Comparison of ENCODE assay signal across 8 cellular contexts in the genomic region with DNA sequence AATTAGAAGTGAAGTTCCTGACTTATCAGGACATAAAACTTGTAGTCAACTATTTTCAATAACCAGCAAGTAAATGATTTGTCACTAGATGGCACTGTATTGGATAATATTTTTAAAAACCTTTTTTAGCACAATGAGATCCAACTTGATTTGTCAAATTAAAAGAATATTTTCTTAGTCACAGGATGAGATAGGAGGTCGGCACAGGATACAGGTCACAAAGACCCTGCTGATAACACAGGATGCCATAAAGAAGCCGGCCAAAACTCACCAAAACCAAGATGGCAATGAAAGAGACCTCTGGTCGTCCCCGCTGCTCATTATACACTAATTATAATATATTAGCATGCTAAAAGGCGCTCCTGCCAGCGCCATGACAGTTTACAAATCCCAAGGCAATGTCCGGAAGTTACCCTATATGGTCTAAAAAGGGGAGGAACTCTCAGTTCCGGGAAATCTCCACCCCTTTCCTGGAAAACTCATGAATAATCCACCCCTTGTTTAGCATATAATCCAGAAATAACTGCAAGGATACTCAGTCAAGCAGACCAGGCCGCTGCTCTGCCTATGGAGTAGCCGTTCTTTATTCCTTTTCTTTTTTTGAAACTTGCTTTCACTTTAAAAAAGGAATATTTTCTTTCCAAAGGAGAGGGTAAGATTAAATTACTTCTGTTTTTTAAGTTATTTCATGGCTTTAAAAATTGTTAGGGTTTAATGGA.
DNase-seq lines count a peak whose midpoint lies in the region; ATAC-seq, FAIRE-seq and TF ChIP-seq lines count a peak whose summit lies in the region.

No MANE protein-coding gene starts in this region.

- CTCF ChIA-PET in PC-3 (lab: Charles Lee), result interaction anchor here (0.6 kb wide), 1 partner anchor 120 kb away, joined by 3 read pairs; no protein-coding TSS in a partner anchor

- H3K4me3 ChIP-seq in PC-3 (ENCODE audit: low read length) (peak overlapping the region; percentile 56), muscle layer of colon (ENCODE audit: low read depth in 1 of 2, low read length in 2 of 2) (no peak overlapping the region)

- peak; percentile 55 for TF ChIP-seq CTCF in PC-3 (conservative IDR thresholded peaks at IDR 0.05; ENCODE audit: low read depth, low read length)

- H3K4me1 Mint-ChIP-seq in activated T-cell treated with anti-CD3 and anti-CD28 coated beads, Interleukin-2, amount 50 U/mL, for 72 hours (ENCODE audit: low read depth), result peaks cover 59% of the 10 kb centered on the region
- peaks cover 86% of the 10 kb centered on the region for H3K4me1 Mint-ChIP-seq in activated T-cell treated with anti-CD3 and anti-CD28 coated beads, Interleukin-2, amount 50 U/mL, for 4 hours (ENCODE audit: low read depth)

- H3K4me2 ChIP-seq in PC-3 (ENCODE audit: low read length), result peak overlapping the region; percentile 78

- H3K79me2 ChIP-seq in PC-3 (ENCODE audit: low read length), result peaks cover 26% of the 10 kb centered on the region; the same call in 1 of the 2 replicates

- H3K27ac Mint-ChIP-seq in activated T-cell treated with anti-CD3 and anti-CD28 coated beads, Interleukin-2, amount 50 U/mL, for 72 hours, result peak overlapping the region; percentile 82

- H3F3A ChIP-seq in PC-3 (ENCODE audit: low read length, unreplicated experiment), result peaks cover 5% of the 10 kb centered on the region

- H3K4me3 Mint-ChIP-seq in activated T-cell treated with anti-CD3 and anti-CD28 coated beads, Interleukin-2, amount 50 U/mL, for 72 hours, result peak overlapping the region in 1 of 2 donors; percentile 39
- no peak overlapping the region for H3K4me3 Mint-ChIP-seq in activated T-cell treated with anti-CD3 and anti-CD28 coated beads, Interleukin-2, amount 50 U/mL, for 4 hours

- intact Hi-C loops in PC-3 (cut with micrococcal nuclease), result loop anchor here (5.0 kb wide), 1 partner anchor 35 kb away; no protein-coding TSS in a partner anchor

- POLR2A ChIA-PET in PC-3 (lab: Charles Lee; ENCODE audit: unreplicated experiment), result no interaction called here

- H2AFZ ChIP-seq in PC-3 (ENCODE audit: low read length), result peak overlapping the region; percentile 69; the same call in 1 of the 2 replicates

- DNase-seq in activated T-cell treated with anti-CD3 and anti-CD28 coated beads, Interleukin-2, amount 50 U/mL, for 72 hours, result peak in 1 of 2 donors; percentile 19
- no peak for DNase-seq in activated T-cell treated with anti-CD3 and anti-CD28 coated beads, Interleukin-2, amount 50 U/mL, for 1 hour
- peak; percentile 72 for DNase-seq in PC-3
- DNase-seq in ecto neural progenitor cell (ENCODE audit: low spot score), result no peak
- DNase-seq in activated T-cell treated with anti-CD3 and anti-CD28 coated beads, Interleukin-2, amount 50 U/mL, for 4 hours, result no peak

- peaks cover 9 to 14% of the 10 kb centered on the region in 2 donors for H3K36me3 Mint-ChIP-seq in activated T-cell treated with anti-CD3 and anti-CD28 coated beads, Interleukin-2, amount 50 U/mL, for 72 hours (ENCODE audit: insufficient read depth in 2 of 2)
- peaks cover 41% of the 10 kb centered on the region for H3K36me3 Mint-ChIP-seq in activated T-cell treated with anti-CD3 and anti-CD28 coated beads, Interleukin-2, amount 50 U/mL, for 4 hours (ENCODE audit: insufficient read depth)

- H3K36me3 ChIP-seq in PC-3 (ENCODE audit: low read depth, low read length), result 0 out of 2 replicates have a peak, but pooled peaks cover 5% of the 10 kb centered on the region
- H3K36me3 ChIP-seq in muscle layer of colon (ENCODE audit: insufficient read depth, low read length), result peaks cover 5% of the 10 kb centered on the region

- 0 out of 2 replicates have a peak, but pooled peaks cover 6% of the 10 kb centered on the region for H4K20me1 ChIP-seq in PC-3 (ENCODE audit: low read length)

- no peaks in the 10 kb centered on the region for H3K9me3 Mint-ChIP-seq in activated T-cell treated with anti-CD3 and anti-CD28 coated beads, Interleukin-2, amount 50 U/mL, for 72 hours
- no peaks in the 10 kb centered on the region for H3K9me3 Mint-ChIP-seq in activated T-cell treated with anti-CD3 and anti-CD28 coated beads, Interleukin-2, amount 50 U/mL, for 4 hours

- H3K9me3 ChIP-seq in PC-3 (ENCODE audit: low read length), result no peaks in the 10 kb centered on the region
- no peaks in the 10 kb centered on the region for H3K9me3 ChIP-seq in muscle layer of colon (ENCODE audit: low read length)

- H3K27me3 ChIP-seq in PC-3 (ENCODE audit: low read length), result no peaks in the 10 kb centered on the region
- no peaks in the 10 kb centered on the region for H3K27me3 ChIP-seq in muscle layer of colon (ENCODE audit: control insufficient read depth in 1 of 2, insufficient read depth in 2 of 2, low read length in 2 of 2)

- 0 out of 2 replicates have a peak overlapping the region, but pooled peaks have one; percentile 21 for H3K9ac ChIP-seq in PC-3 (ENCODE audit: low read length)
- H3K9ac ChIP-seq in muscle layer of colon (ENCODE audit: low read length), result no peak overlapping the region

- H3K27ac ChIP-seq in PC-3 (ENCODE audit: low read length) (peak overlapping the region; percentile 25; the same call in 1 of the 2 replicates), muscle layer of colon (ENCODE audit: low read depth, low read length) (peak overlapping the region; percentile 9)

- H3K27me3 Mint-ChIP-seq in activated T-cell treated with anti-CD3 and anti-CD28 coated beads, Interleukin-2, amount 50 U/mL, for 72 hours (ENCODE audit: low read depth), result no peaks in the 10 kb centered on the region
- no peaks in the 10 kb centered on the region for H3K27me3 Mint-ChIP-seq in activated T-cell treated with anti-CD3 and anti-CD28 coated beads, Interleukin-2, amount 50 U/mL, for 4 hours (ENCODE audit: low read depth)

- FAIRE-seq in colon (lab: Jason Lieb, UNC), result peak; percentile 38

- H3K4me1 ChIP-seq in PC-3 (ENCODE audit: insufficient read depth, low read length), result peaks cover 23% of the 10 kb centered on the region
- H3K4me1 ChIP-seq in muscle layer of colon (ENCODE audit: insufficient read depth, low read length), result peaks cover 56% of the 10 kb centered on the region

- BruUV-seq in PC-3 (replicated peaks; lab: Mats Ljungman, UMichigan), result no TSS peak

- no peaks in the 10 kb centered on the region for H3K9me2 ChIP-seq in PC-3 (replicated peaks; ENCODE audit: low read length)

- ATAC-seq in activated T-cell treated with anti-CD3 and anti-CD28 coated beads, Interleukin-2, amount 50 U/mL, for 72 hours (replicated peaks in 1 of 2), result peak in 1 of 2 donors; percentile 3
- ATAC-seq in PC-3, result peak; percentile 57
- no peak for ATAC-seq in GM18502 (IDR thresholded peaks at IDR 0.05; ENCODE audit: poor library complexity, unreplicated experiment)
- ATAC-seq in activated T-cell treated with anti-CD3 and anti-CD28 coated beads, Interleukin-2, amount 50 U/mL, for 4 hours, result no peak
